8 cellular contexts compared by ENCODE assay signal in the genomic region with DNA sequence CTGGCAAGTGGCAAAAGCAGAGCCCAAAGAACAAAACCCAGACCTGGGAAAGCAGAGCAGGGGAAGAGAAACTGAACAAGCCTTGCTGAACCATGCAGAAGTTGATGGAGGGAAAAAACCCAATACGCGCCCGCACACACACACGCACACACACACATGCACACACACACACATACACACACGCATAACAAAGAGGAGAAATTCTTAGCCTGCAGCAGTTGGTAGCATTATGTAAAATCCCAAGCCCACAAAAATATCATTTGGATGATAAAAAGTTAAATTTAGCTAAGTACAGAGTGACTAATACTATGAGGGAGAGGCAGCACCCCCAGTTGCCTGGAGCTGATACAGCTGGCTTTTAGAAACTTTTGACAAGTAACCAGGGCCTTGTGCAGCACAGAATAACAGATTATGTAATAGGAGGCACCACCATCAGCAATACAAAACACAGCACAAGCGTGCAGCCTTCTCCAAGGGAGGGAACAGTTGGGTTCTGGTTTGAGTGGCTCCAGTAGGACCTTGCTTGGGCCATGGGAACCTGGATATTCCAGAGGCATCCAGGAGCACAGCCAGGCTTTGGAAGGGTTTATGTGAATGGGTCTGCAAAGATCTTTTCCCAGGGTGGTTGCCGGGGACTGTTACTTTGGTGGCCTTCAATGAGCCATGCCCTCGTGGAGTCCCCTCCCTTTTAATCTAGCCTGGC. TPM values are rescaled to one million over a fixed set of nuclear protein-coding genes. Genes with fewer than 3 reads are reported as not detected.
DNase-seq lines count a peak whose midpoint lies in the region; ATAC-seq, FAIRE-seq and TF ChIP-seq lines count a peak whose summit lies in the region.

No MANE protein-coding gene starts in this region.

- intact Hi-C loops in transverse colon (cut with DNase I; ENCODE audit: low total_unique reads) = no loop called here

- H2BK120ac ChIP-seq in mesendoderm (ENCODE audit: low read depth, low read length) = no peak overlapping the region

- H3K4me1 Mint-ChIP-seq in astrocyte (ENCODE audit: low read depth, unreplicated experiment) = peaks cover 33% of the 10 kb centered on the region

- peaks cover 2% of the 10 kb centered on the region for H3K9me3 Mint-ChIP-seq in astrocyte (ENCODE audit: unreplicated experiment)

- H3K9ac ChIP-seq in astrocyte (ENCODE audit: low read length) = peak overlapping the region; percentile 12
- H3K9ac ChIP-seq in mesendoderm (ENCODE audit: low read length) = no peak overlapping the region

- H2BK15ac ChIP-seq in mesendoderm (replicated peaks; ENCODE audit: low read depth) = no peak overlapping the region

- no peaks in the 10 kb centered on the region for H3K9me3 ChIP-seq in astrocyte (ENCODE audit: insufficient read depth, low read depth, low read length)
- H3K9me3 ChIP-seq in transverse colon = no peaks in the 10 kb centered on the region

- H3K4me3 ChIP-seq in astrocyte (ENCODE audit: insufficient read depth, low read depth, low read length) (no peak overlapping the region), transverse colon (no peak overlapping the region), mesendoderm (ENCODE audit: low read length) (no peak overlapping the region)

- H3K79me2 ChIP-seq in astrocyte (ENCODE audit: insufficient read depth, low read length) (no peaks in the 10 kb centered on the region), mesendoderm (ENCODE audit: control insufficient read depth, insufficient read depth, low read length) (no peaks in the 10 kb centered on the region)

- no peak overlapping the region for H3K27ac Mint-ChIP-seq in astrocyte (ENCODE audit: unreplicated experiment)

- H3K18ac ChIP-seq in mesendoderm (ENCODE audit: low read length) = no peak overlapping the region

- no peak overlapping the region for H2AK5ac ChIP-seq in mesendoderm (ENCODE audit: low read length)

- TF ChIP-seq EP300 in transverse colon (IDR thresholded peaks at IDR 0.05; ENCODE audit: low read depth) = no peak

- H3K4me1 ChIP-seq in astrocyte (ENCODE audit: insufficient read depth, low read length) (peaks cover 34% of the 10 kb centered on the region), transverse colon (peaks cover 20 to 54% (median 27%) of the 10 kb centered on the region in 4 donors), mesendoderm (ENCODE audit: control insufficient read depth, low read depth, low read length) (peaks cover 6% of the 10 kb centered on the region)

- H3K4me3 Mint-ChIP-seq in astrocyte (ENCODE audit: unreplicated experiment) = peak overlapping the region; percentile 50

- H4K8ac ChIP-seq in mesendoderm (ENCODE audit: low read depth, low read length) = no peak overlapping the region

- H3K4me2 ChIP-seq in astrocyte (ENCODE audit: low read length) = peak overlapping the region; percentile 58
- no peak overlapping the region for H3K4me2 ChIP-seq in mesendoderm (ENCODE audit: low read length)

- H3K27me3 Mint-ChIP-seq in astrocyte (ENCODE audit: low read depth, unreplicated experiment) = no peaks in the 10 kb centered on the region

- DNase-seq in stimulated activated CD4-positive, alpha-beta T cell treated with anti-CD3 and anti-CD28 coated beads, Interleukin-15, amount 100 ng/mL, for 24 hours = peak; percentile 16
- DNase-seq in stimulated activated CD4-positive, alpha-beta T cell treated with anti-CD3 and anti-CD28 coated beads, Interleukin-12 subunit alpha, Interleukin-12 subunit beta, amount 100 ng/mL, for 4 hours = no peak
- DNase-seq in astrocyte (ENCODE audit: low read depth) (peak; percentile 97), left lobe of liver (ENCODE audit: low spot score) (no peak), transverse colon (peak; percentile 39), mesendoderm (no peak), NCI-H1436 treated with DMSO at 0.1 percent for 48 hours (lab: John Stamatoyannopoulos, UW) (no peak)

- TF ChIP-seq CTCF in astrocyte (IDR thresholded peaks at IDR 0.05; ENCODE audit: insufficient read depth, low read depth, low read length) (no peak), transverse colon (IDR thresholded peaks at IDR 0.05) (no peak)

- H2BK5ac ChIP-seq in mesendoderm (ENCODE audit: low read length) = no peak overlapping the region

- peaks cover 5% of the 10 kb centered on the region for H3K36me3 Mint-ChIP-seq in astrocyte (ENCODE audit: low read depth, unreplicated experiment)

- peak; percentile 52 for FAIRE-seq in astrocyte (lab: Jason Lieb, UNC)

- whole genome bisulfite sequencing in transverse colon (ENCODE audit: low coverage in 1 of 2), 2 donors = 61% methylated on average over 8 of the region's 8 CpGs; no CpG with 5 or more reads in 1 of the 2 donors
- no CpG with 5 or more reads among the region's 8 CpGs for WGBS in mesendoderm (ENCODE audit: extremely low coverage, insufficient coverage, low lambda C conversion rate)

- no peak overlapping the region for H3K23ac ChIP-seq in mesendoderm (ENCODE audit: low read length)

- in situ Hi-C loops in transverse colon (cut with MboI; ENCODE audit: low pct_ligation_motif_present in 1 of 4, low pct_unique_long_range_greater_than_20kb in 1 of 4, low sequenced_read_pairs in 3 of 4) = no loop called here

- H3K27me3 ChIP-seq in astrocyte (ENCODE audit: insufficient read depth, low read length) (no peaks in the 10 kb centered on the region), transverse colon (no peaks in the 10 kb centered on the region), mesendoderm (ENCODE audit: insufficient read depth, low read length, poor library complexity) (no peaks in the 10 kb centered on the region)

- H3K4ac ChIP-seq in mesendoderm (ENCODE audit: low read depth, low read length) = no peak overlapping the region

- H4K20me1 ChIP-seq in astrocyte (ENCODE audit: insufficient read depth, low read length) = peaks cover 52% of the 10 kb centered on the region

- no peak overlapping the region for H2AFZ ChIP-seq in astrocyte (ENCODE audit: low read depth, low read length)

- no peaks in the 10 kb centered on the region for H3K79me1 ChIP-seq in mesendoderm (ENCODE audit: low read length)

- ATAC-seq in left lobe of liver (peak; percentile 53), GM18519 (IDR thresholded peaks at IDR 0.05; ENCODE audit: low FRiP score, unreplicated experiment) (no peak)

- H4K5ac ChIP-seq in mesendoderm (ENCODE audit: low read length) = no peak overlapping the region

- TF ChIP-seq POLR2A in transverse colon (IDR thresholded peaks at IDR 0.05) = no peak

- H3K36me3 ChIP-seq in astrocyte (ENCODE audit: insufficient read depth, low read length) = no peaks in the 10 kb centered on the region
- no peaks in the 10 kb centered on the region for H3K36me3 ChIP-seq in transverse colon
- H3K36me3 ChIP-seq in mesendoderm (ENCODE audit: control insufficient read depth, insufficient read depth, low read length) = no peaks in the 10 kb centered on the region

- no peak overlapping the region for H3K56ac ChIP-seq in mesendoderm (ENCODE audit: low read length)

- H3K27ac ChIP-seq in astrocyte (ENCODE audit: low read depth, low read length) = peak overlapping the region; percentile 17
- H3K27ac ChIP-seq in transverse colon = peak overlapping the region; percentile 75 to 84 (median 80)
- H3K27ac ChIP-seq in mesendoderm (ENCODE audit: low read depth, low read length) = no peak overlapping the region

RNA-seq across cellular contexts. Expression of a gene that starts 35.3 kb away (rescaled TPM):
- total RNA-seq in astrocyte (13.2 and 14.2 TPM in 2 replicates), left lobe of liver (19.2 TPM), transverse colon (10 to 100 TPM; 10.5 to 19.8 (median 14.3) TPM)
- polyA plus RNA-seq in mesendoderm (2013, experiment 1 of 2) = 7.1 TPM
- polyA plus RNA-seq in mesendoderm (2013, experiment 2 of 2) = 7.1 TPM

Comparison
In these comparisons a context has a peak if more than half of its experiments do, and no peak if none do; other contexts are left out.
1. DNase-seq: peak in stimulated activated CD4-positive, alpha-beta T cell treated with anti-CD3 and anti-CD28 coated beads, Interleukin-15, amount 100 ng/mL, for 24 hours (single experiment), astrocyte (single experiment) and transverse colon (single experiment); none in stimulated activated CD4-positive, alpha-beta T cell treated with anti-CD3 and anti-CD28 coated beads, Interleukin-12 subunit alpha, Interleukin-12 subunit beta, amount 100 ng/mL, for 4 hours (single experiment), left lobe of liver (single experiment), mesendoderm (single experiment) and NCI-H1436 treated with DMSO at 0.1 percent for 48 hours (single experiment).